9 cellular contexts compared by ENCODE assay signal in the genomic region with DNA sequence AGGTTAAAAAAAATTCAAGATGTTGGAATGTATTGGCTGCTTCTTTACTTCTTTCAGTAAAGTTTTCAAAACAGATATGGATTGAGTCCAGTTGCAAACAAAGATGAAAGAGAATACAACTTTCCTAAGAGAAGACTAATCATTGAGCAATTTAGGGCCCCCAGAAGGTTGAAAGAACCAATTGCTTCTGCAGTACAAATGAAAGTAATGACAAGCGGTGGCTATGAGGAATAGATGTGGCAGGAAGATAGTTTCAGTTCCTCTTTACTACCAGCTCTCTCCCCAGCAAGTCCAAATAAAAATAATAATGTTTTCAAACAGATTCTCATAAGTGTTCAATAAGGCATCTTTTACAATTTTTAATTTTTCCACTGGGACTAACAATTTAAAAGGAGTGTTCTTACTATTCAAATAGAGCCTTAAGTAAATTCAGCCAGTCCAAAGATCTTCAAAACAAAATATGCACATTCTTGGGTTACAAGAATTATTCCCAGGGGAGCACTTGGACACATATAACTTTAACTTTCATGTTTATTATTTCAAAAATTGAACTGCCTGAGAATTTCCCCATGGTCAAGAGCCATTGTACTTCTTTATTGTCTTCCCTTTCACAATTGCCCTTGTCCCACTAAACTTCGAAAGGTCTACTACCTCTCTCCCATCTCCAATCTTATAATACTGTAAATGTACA.
A peak's percentile ranks its signal among the peaks of the same experiment; 100 is the strongest.
DNase-seq lines count a peak whose midpoint lies in the region; ATAC-seq and TF ChIP-seq lines count a peak whose summit lies in the region.
"Had no signal": no experiment of that assay in that cellular context is flagged by ENCODE, and none has a peak within 500 bp of the region (broad histone marks: within the 10 kb centered on the region; RNA-seq: fewer than 3 reads in every experiment).

No MANE protein-coding gene starts in this region.

- ATAC-seq in GM18519 (IDR thresholded peaks at IDR 0.05; ENCODE audit: low FRiP score, unreplicated experiment): peak; percentile 100
- peak; percentile 100 for ATAC-seq in GM21737 (IDR thresholded peaks at IDR 0.05; ENCODE audit: unreplicated experiment)
- peak; percentile 100 for ATAC-seq in HG03469 (IDR thresholded peaks at IDR 0.05; ENCODE audit: unreplicated experiment)
- ATAC-seq: gastroesophageal sphincter had no signal

- DNase-seq in fibroblast of gingiva (ENCODE audit: low read depth): peak; percentile 68
- DNase-seq in erythroblast (lab: John Stamatoyannopoulos, UW): no peak
- no peak for DNase-seq in stimulated activated CD4-positive, alpha-beta T cell treated with anti-CD3 and anti-CD28 coated beads, Interleukin-12 subunit alpha, Interleukin-12 subunit beta, amount 100 ng/mL, for 4 hours
- DNase-seq in globus pallidus (ENCODE audit: low spot score): no peak
- DNase-seq in stimulated activated naive CD4-positive, alpha-beta T cell (lab: John Stamatoyannopoulos, UW): no peak

- TF ChIP-seq POLR2A in erythroblast (IDR thresholded peaks at IDR 0.05; ENCODE audit: low read length): no peak
